ENCODE assay signal across 8 cellular contexts in the genomic region with DNA sequence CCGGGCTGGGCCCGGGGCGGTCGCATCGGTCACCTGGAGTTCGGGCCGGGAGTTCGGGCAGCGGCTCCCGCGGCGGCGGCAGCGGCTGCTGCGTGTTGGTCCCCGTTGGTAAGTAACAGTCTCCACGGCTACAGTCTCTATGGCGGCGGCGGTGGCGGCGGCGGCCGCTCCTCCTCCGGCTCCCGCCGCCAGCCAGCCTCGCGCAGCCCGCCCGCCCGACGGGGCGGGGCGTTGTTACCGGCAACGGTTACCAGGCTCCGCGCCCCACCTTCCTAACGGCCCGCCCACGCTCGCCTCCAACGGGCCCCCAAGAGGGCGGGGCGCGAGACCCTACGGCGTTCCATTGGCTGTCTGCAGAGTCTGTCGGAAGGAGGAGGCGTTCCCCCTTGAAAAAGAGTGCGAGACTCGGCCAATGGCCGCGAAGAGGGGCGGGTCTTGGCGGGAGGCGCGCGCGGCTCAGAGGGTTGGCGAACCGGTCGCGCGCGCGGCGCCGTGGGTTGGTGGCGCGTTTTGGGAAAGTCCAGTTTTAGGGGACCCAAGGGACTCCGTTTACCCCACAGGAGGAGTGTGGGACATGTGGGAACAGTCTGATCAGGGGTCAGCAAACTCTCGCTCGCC. TPM values are rescaled to one million over a fixed set of nuclear protein-coding genes. Genes with fewer than 3 reads are reported as not detected.
DNase-seq lines count a peak whose midpoint lies in the region; ATAC-seq, FAIRE-seq and TF ChIP-seq lines count a peak whose summit lies in the region.

TSS of gene RFX2 (minus strand) at position 141 of the 618 bp plus-strand sequence. CDS start 63,004 bp downstream, outside the sequence.

- FAIRE-seq in urothelium cell line (lab: Jason Lieb, UNC) = peak; percentile 50

- 0 to 1% (median 0%) methylated on average over 48 to 75 of the region's 75 CpGs for WGBS in psoas muscle, 3 donors

- H3K27ac ChIP-seq in right atrium auricular region (peak within 1 kb of the TSS; percentile 93 to 95), psoas muscle (no peak within 1 kb of the TSS)

- H3K4me3 Mint-ChIP-seq in T-helper 17 cell = peak within 1 kb of the TSS; percentile 97

- H3K27ac Mint-ChIP-seq in T-helper 17 cell = peak within 1 kb of the TSS; percentile 99

- H3K27me3 ChIP-seq in right atrium auricular region (no peaks in the 10 kb centered on the region), psoas muscle (ENCODE audit: insufficient read depth in 3 of 3, low read length in 2 of 3) (peaks cover 0 to 32% (median 0%) of the 10 kb centered on the region in 3 donors)

- peak; percentile 74 to 93 for DNase-seq in NCI-H187 (lab: John Stamatoyannopoulos, UW)
- peak; percentile 98 to 99 (median 99) for DNase-seq in T-helper 17 cell
- peak; percentile 76 to 99 (median 97) for DNase-seq in anterior cingulate cortex (lab: John Stamatoyannopoulos, UW)
- peak; percentile 99 for DNase-seq in right atrium auricular region (ENCODE audit: low spot score)
- DNase-seq in psoas muscle = peak; percentile 99
- peak; percentile 95 for DNase-seq in urothelium cell line (ENCODE audit: low spot score)

- peaks cover 18% of the 10 kb centered on the region for H3K27me3 Mint-ChIP-seq in T-helper 17 cell

- peaks cover 7% of the 10 kb centered on the region for H3K36me3 Mint-ChIP-seq in T-helper 17 cell (ENCODE audit: low read depth)

- peak; percentile 58 for TF ChIP-seq POLR2A in GM18505 (IDR thresholded peaks at IDR 0.05; ENCODE audit: borderline replicate concordance, extremely low read depth, insufficient read depth, insufficient read length)

- H3K4me1 ChIP-seq in right atrium auricular region (peaks cover 0 to 19% of the 10 kb centered on the region in 2 donors), psoas muscle (peaks cover 11% of the 10 kb centered on the region)

- TF ChIP-seq CTCF in right atrium auricular region (IDR thresholded peaks at IDR 0.05) = no peak
- no peak for TF ChIP-seq CTCF in psoas muscle (IDR thresholded peaks at IDR 0.05)

- ATAC-seq in GM18505 (IDR thresholded peaks at IDR 0.05; ENCODE audit: unreplicated experiment) (peak; percentile 91), HG02943 (IDR thresholded peaks at IDR 0.05; ENCODE audit: low read depth, unreplicated experiment) (peak; percentile 90), T-helper 17 cell (peak; percentile 97), psoas muscle (peak; percentile 100)

- H3K4me3 ChIP-seq in right atrium auricular region (peak within 1 kb of the TSS; percentile 61 to 74), psoas muscle (peak within 1 kb of the TSS; percentile 66)

- H3K36me3 ChIP-seq in right atrium auricular region = no peaks in the 10 kb centered on the region
- H3K36me3 ChIP-seq in psoas muscle (ENCODE audit: insufficient read depth in 1 of 2, low read depth in 1 of 2) = no peaks in the 10 kb centered on the region

- peaks cover 20% of the 10 kb centered on the region for H3K4me1 Mint-ChIP-seq in T-helper 17 cell

- H3K9me3 ChIP-seq in T-helper 17 cell (ENCODE audit: control insufficient read depth, low read length, poor library complexity, severe bottlenecking) (no peaks in the 10 kb centered on the region), right atrium auricular region (no peaks in the 10 kb centered on the region), psoas muscle (no peaks in the 10 kb centered on the region)

- intact Hi-C loops in psoas muscle (cut with DNase I) = loop anchor here (5.0 kb wide), 1 partner anchor 53 kb away; no protein-coding TSS in a partner anchor

RNA-seq across cellular contexts. Expression of gene RFX2, which starts in this region (rescaled TPM):
- total RNA-seq in T-helper 17 cell = 10 to 100 TPM in 1 of 2 donors, 1 to 10 TPM in 1; 9.0 to 23.3 TPM
- 10 to 100 TPM; 12.7 to 16.1 TPM for total RNA-seq in right atrium auricular region
- total RNA-seq in psoas muscle = 1 to 10 TPM in 2 of 4 donors, under 1 TPM in 2; 0.71 to 2.1 (median 1.3) TPM
- polyA plus RNA-seq in psoas muscle = 1 to 10 TPM in 2 of 3 donors, under 1 TPM in 1; 0.58 to 1.5 (median 1.0) TPM
